29 cellular contexts compared by ENCODE assay signal in the genomic region with DNA sequence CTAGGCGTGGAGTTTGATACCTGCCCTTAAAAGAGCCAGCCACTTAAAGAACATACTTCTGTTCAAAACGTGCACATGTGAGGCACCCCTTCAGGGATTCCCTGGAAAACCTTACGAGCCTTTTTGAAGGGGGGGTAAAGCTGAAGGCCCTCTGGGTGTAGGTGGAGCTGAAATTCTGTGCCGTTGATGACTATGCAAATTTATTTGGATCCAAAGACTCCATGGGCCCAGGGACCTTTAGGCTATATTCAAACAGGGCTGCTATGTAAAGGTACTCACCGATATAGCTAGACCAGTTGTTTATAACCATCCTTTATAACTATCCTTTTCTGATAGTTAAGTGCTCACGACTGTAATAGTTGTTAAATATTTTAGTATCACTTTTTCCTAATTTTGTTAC.
"Had no signal": no experiment of that assay in that cellular context is flagged by ENCODE, and none has a peak within 500 bp of the region (broad histone marks: within the 10 kb centered on the region; RNA-seq: fewer than 3 reads in every experiment).

No MANE protein-coding gene starts in this region.

- H3K27ac Mint-ChIP-seq: activated CD4-positive, alpha-beta T cell treated with anti-CD3 and anti-CD28 coated beads for 36 hours; activated CD4-positive, alpha-beta T cell treated with anti-CD3 and anti-CD28 coated beads, Interleukin-2, amount 10 ng/mL, durations not matched to agents 7 days and 5 days; activated CD8-positive, alpha-beta T cell treated with anti-CD3 and anti-CD28 coated beads for 36 hours; activated naive CD8-positive, alpha-beta T cell; activated naive CD8-positive, alpha-beta T cell treated with anti-CD3 and anti-CD28 coated beads, Interleukin-2, amount 50 U/mL, for 24 hours; activated T-helper 17 cell treated with anti-CD3 and anti-CD28 coated beads, Interleukin-2, amount 50 U/mL, for 72 hours; effector memory CD8-positive, alpha-beta T cell had no signal

- H3K27me3 ChIP-seq: adrenal gland, body of pancreas, esophagus squamous epithelium had no signal

- DNase-seq: activated CD4-positive, alpha-beta T cell treated with anti-CD3 and anti-CD28 coated beads for 36 hours; activated CD4-positive, alpha-beta T cell treated with anti-CD3 and anti-CD28 coated beads, Interleukin-2, amount 10 ng/mL, durations not matched to agents 7 days and 5 days; activated CD4-positive, alpha-beta T cell treated with anti-CD3 and anti-CD28 coated beads, Interleukin-2, amount 50 U/mL, for 4 hours; activated CD4-positive, CD25-positive, alpha-beta regulatory T cell; activated CD4-positive, CD25-positive, alpha-beta regulatory T cell treated with anti-CD3 and anti-CD28 coated beads, Interleukin-2, amount 50 U/mL, for 72 hours; activated CD8-positive, alpha-beta memory T cell treated with anti-CD3 and anti-CD28 coated beads for 24 hours; activated CD8-positive, alpha-beta T cell treated with anti-CD3 and anti-CD28 coated beads for 36 hours; activated effector memory CD4-positive, alpha-beta T cell treated with Interleukin-2 at 50 U/mL for 16 hours; activated gamma-delta T cell treated with Interleukin-2 at 50 U/mL for 16 hours; activated naive CD4-positive, alpha-beta T cell treated with anti-CD3 and anti-CD28 coated beads, Interleukin-2, amount 50 U/mL, for 16 hours; activated naive CD4-positive, alpha-beta T cell treated with Interleukin-2 at 50 U/mL for 16 hours; activated naive CD8-positive, alpha-beta T cell treated with anti-CD3 and anti-CD28 coated beads, Interleukin-2, amount 50 U/mL, for 24 hours; activated T-cell treated with anti-CD3 and anti-CD28 coated beads, Interleukin-2, amount 50 U/mL, for 4 hours; adrenal gland; amygdala; aorta; body of pancreas; caudate nucleus; cortex of kidney; dermis blood vessel endothelial cell; effector CD4-positive, alpha-beta T cell; effector memory CD8-positive, alpha-beta T cell; esophagus squamous epithelium; head of caudate nucleus; T-helper 2 cell had no signal

- H3K36me3 ChIP-seq: adrenal gland, esophagus squamous epithelium had no signal

- H3K27me3 Mint-ChIP-seq: activated CD4-positive, alpha-beta T cell treated with anti-CD3 and anti-CD28 coated beads for 36 hours; activated CD4-positive, alpha-beta T cell treated with anti-CD3 and anti-CD28 coated beads, Interleukin-2, amount 10 ng/mL, durations not matched to agents 7 days and 5 days; activated CD8-positive, alpha-beta T cell treated with anti-CD3 and anti-CD28 coated beads for 36 hours; activated naive CD8-positive, alpha-beta T cell; activated T-helper 17 cell treated with anti-CD3 and anti-CD28 coated beads, Interleukin-2, amount 50 U/mL, for 72 hours had no signal

- H3K4me1 Mint-ChIP-seq: activated CD4-positive, alpha-beta T cell treated with anti-CD3 and anti-CD28 coated beads for 36 hours; activated CD4-positive, alpha-beta T cell treated with anti-CD3 and anti-CD28 coated beads, Interleukin-2, amount 10 ng/mL, durations not matched to agents 7 days and 5 days; activated naive CD8-positive, alpha-beta T cell treated with anti-CD3 and anti-CD28 coated beads, Interleukin-2, amount 50 U/mL, for 24 hours; activated T-helper 17 cell treated with anti-CD3 and anti-CD28 coated beads, Interleukin-2, amount 50 U/mL, for 72 hours had no signal

- H3K4me3 Mint-ChIP-seq: activated CD4-positive, alpha-beta T cell treated with anti-CD3 and anti-CD28 coated beads for 36 hours; activated CD4-positive, alpha-beta T cell treated with anti-CD3 and anti-CD28 coated beads, Interleukin-2, amount 10 ng/mL, durations not matched to agents 7 days and 5 days; activated CD8-positive, alpha-beta T cell treated with anti-CD3 and anti-CD28 coated beads for 36 hours; activated naive CD8-positive, alpha-beta T cell; activated naive CD8-positive, alpha-beta T cell treated with anti-CD3 and anti-CD28 coated beads, Interleukin-2, amount 50 U/mL, for 24 hours; activated T-cell treated with anti-CD3 and anti-CD28 coated beads, Interleukin-2, amount 50 U/mL, for 4 hours; activated T-helper 17 cell treated with anti-CD3 and anti-CD28 coated beads, Interleukin-2, amount 50 U/mL, for 72 hours; effector memory CD8-positive, alpha-beta T cell had no signal

- FAIRE-seq: colon, frontal cortex had no signal

- H3K9me3 Mint-ChIP-seq: activated CD4-positive, alpha-beta T cell treated with anti-CD3 and anti-CD28 coated beads, Interleukin-2, amount 10 ng/mL, durations not matched to agents 7 days and 5 days; activated CD8-positive, alpha-beta T cell treated with anti-CD3 and anti-CD28 coated beads for 36 hours; activated naive CD8-positive, alpha-beta T cell treated with anti-CD3 and anti-CD28 coated beads, Interleukin-2, amount 50 U/mL, for 24 hours; activated T-cell treated with anti-CD3 and anti-CD28 coated beads, Interleukin-2, amount 50 U/mL, for 4 hours; activated T-helper 17 cell treated with anti-CD3 and anti-CD28 coated beads, Interleukin-2, amount 50 U/mL, for 72 hours; effector memory CD8-positive, alpha-beta T cell had no signal

- H3K4me1 ChIP-seq: adrenal gland, body of pancreas, esophagus squamous epithelium had no signal

- H3K9me3 ChIP-seq: adrenal gland, body of pancreas, esophagus squamous epithelium had no signal

- H3K27ac ChIP-seq: adrenal gland, body of pancreas, esophagus squamous epithelium had no signal

- H3K4me3 ChIP-seq: adrenal gland, body of pancreas, esophagus squamous epithelium had no signal
